Comparison of ENCODE assay signal across 3 cellular contexts in the genomic region with DNA sequence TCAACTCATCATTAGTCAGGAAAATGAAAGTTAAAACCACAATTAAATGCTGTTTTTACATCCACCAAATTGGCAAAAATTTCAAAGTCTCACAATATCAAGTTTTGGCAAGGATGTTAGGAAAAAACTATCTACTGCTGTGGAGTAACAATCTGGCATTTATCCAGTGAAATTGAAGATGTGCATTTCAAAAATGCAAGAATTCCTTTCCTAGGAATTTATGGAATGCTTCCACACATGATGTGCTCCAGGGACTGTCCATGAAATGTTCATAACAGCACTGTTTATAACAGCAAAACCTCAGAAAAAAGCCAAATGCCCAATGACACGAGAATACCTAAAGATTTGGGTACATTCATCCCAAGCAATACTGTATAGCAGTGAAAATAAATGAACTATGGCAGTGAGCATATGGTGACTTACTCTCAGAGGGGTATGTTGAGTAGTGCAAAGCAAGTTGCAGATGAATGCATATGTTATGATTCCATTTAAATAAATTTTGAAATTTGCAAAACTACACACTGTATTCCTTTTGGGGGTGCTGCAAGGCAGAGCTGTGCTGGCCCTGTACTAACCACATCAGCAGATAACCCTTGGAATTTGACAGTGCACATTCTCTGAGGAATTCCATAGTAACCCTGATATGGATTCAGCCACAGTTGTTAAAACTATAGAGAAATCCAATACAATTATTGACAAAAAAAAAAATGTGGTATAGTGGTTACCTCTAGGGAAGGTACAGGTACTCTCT.
TF ChIP-seq lines count a peak whose summit lies in the region.

No MANE protein-coding gene starts in this region.

TF ChIP-seq in liver, 16 proteins besides CTCF, POLR2A, EP300 and RAD21:
- TF ChIP-seq YY1 (IDR thresholded peaks at IDR 0.05) (no peak), EGR1 (IDR thresholded peaks at IDR 0.05; ENCODE audit: low read depth in 2 of 2) (no peak), HNF4A (conservative IDR thresholded peaks at IDR 0.05) (no peak), JUND (IDR thresholded peaks at IDR 0.05) (no peak), HNF4G (IDR thresholded peaks at IDR 0.05) (no peak), FOXA2 (IDR thresholded peaks at IDR 0.05) (no peak), RXRA (IDR thresholded peaks at IDR 0.05) (peak in 1 of 2 donors; percentile 8), NR2F2 (IDR thresholded peaks at IDR 0.05) (peak; percentile 44)
- TF ChIP-seq, protein P1, sequence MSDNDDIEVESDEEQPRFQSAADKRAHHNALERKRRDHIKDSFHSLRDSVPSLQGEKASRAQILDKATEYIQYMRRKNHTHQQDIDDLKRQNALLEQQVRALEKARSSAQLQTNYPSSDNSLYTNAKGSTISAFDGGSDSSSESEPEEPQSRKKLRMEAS (IDR thresholded peaks at IDR 0.05): no peak
- TF ChIP-seq, protein P2, sequence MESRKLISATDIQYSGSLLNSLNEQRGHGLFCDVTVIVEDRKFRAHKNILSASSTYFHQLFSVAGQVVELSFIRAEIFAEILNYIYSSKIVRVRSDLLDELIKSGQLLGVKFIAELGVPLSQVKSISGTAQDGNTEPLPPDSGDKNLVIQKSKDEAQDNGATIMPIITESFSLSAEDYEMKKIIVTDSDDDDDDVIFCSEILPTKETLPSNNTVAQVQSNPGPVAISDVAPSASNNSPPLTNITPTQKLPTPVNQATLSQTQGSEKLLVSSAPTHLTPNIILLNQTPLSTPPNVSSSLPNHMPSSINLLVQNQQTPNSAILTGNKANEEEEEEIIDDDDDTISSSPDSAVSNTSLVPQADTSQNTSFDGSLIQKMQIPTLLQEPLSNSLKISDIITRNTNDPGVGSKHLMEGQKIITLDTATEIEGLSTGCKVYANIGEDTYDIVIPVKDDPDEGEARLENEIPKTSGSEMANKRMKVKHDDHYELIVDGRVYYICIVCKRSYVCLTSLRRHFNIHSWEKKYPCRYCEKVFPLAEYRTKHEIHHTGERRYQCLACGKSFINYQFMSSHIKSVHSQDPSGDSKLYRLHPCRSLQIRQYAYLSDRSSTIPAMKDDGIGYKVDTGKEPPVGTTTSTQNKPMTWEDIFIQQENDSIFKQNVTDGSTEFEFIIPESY (IDR thresholded peaks at IDR 0.05): no peak

TF ChIP-seq in HepG2, 621 proteins besides CTCF, POLR2A, EP300 and RAD21:
- TF ChIP-seq, protein P3, sequence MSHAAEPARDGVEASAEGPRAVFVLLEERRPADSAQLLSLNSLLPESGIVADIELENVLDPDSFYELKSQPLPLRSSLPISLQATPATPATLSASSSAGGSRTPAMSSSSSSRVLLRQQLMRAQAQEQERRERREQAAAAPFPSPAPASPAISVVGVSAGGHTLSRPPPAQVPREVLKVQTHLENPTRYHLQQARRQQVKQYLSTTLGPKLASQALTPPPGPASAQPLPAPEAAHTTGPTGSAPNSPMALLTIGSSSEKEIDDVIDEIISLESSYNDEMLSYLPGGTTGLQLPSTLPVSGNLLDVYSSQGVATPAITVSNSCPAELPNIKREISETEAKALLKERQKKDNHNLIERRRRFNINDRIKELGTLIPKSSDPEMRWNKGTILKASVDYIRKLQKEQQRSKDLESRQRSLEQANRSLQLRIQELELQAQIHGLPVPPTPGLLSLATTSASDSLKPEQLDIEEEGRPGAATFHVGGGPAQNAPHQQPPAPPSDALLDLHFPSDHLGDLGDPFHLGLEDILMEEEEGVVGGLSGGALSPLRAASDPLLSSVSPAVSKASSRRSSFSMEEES (CRISPR knock-in tag; IDR thresholded peaks at IDR 0.05): no peak
- TF ChIP-seq, protein P4, sequence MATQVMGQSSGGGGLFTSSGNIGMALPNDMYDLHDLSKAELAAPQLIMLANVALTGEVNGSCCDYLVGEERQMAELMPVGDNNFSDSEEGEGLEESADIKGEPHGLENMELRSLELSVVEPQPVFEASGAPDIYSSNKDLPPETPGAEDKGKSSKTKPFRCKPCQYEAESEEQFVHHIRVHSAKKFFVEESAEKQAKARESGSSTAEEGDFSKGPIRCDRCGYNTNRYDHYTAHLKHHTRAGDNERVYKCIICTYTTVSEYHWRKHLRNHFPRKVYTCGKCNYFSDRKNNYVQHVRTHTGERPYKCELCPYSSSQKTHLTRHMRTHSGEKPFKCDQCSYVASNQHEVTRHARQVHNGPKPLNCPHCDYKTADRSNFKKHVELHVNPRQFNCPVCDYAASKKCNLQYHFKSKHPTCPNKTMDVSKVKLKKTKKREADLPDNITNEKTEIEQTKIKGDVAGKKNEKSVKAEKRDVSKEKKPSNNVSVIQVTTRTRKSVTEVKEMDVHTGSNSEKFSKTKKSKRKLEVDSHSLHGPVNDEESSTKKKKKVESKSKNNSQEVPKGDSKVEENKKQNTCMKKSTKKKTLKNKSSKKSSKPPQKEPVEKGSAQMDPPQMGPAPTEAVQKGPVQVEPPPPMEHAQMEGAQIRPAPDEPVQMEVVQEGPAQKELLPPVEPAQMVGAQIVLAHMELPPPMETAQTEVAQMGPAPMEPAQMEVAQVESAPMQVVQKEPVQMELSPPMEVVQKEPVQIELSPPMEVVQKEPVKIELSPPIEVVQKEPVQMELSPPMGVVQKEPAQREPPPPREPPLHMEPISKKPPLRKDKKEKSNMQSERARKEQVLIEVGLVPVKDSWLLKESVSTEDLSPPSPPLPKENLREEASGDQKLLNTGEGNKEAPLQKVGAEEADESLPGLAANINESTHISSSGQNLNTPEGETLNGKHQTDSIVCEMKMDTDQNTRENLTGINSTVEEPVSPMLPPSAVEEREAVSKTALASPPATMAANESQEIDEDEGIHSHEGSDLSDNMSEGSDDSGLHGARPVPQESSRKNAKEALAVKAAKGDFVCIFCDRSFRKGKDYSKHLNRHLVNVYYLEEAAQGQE (IDR thresholded peaks at IDR 0.05; ENCODE audit: borderline replicate concordance in 1 of 2, low read depth in 1 of 2, low read length in 2 of 2): no peak
- no peak for TF ChIP-seq ZNF530 (CRISPR knock-in tag; IDR thresholded peaks at IDR 0.05; ENCODE audit: low read depth)
- TF ChIP-seq ZNF460 (CRISPR knock-in tag; IDR thresholded peaks at IDR 0.05; ENCODE audit: borderline replicate concordance): no peak

TF ChIP-seq in K562, 482 proteins besides CTCF, POLR2A, EP300 and RAD21:
- TF ChIP-seq, protein P5, sequence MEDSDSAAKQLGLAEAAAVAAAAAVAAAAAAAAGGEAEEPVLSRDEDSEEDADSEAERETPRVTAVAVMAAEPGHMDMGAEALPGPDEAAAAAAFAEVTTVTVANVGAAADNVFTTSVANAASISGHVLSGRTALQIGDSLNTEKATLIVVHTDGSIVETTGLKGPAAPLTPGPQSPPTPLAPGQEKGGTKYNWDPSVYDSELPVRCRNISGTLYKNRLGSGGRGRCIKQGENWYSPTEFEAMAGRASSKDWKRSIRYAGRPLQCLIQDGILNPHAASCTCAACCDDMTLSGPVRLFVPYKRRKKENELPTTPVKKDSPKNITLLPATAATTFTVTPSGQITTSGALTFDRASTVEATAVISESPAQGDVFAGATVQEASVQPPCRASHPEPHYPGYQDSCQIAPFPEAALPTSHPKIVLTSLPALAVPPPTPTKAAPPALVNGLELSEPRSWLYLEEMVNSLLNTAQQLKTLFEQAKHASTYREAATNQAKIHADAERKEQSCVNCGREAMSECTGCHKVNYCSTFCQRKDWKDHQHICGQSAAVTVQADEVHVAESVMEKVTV (CRISPR knock-in tag; IDR thresholded peaks at IDR 0.05): peak; percentile 49; the same call in 1 of the 2 replicates
- TF ChIP-seq ADNP (tag; IDR thresholded peaks at IDR 0.05): no peak
